In genomic region chr1:17053685-17054410, GRCh38 we compare ENCODE assay signal across 1 cellular context.
TF ChIP-seq lines count a peak whose summit lies in the region.

Gene SDHB, minus strand, starts transcription at chr1:17054032. Its CDS starts 13 bp downstream, at chr1:17054019.

TF ChIP-seq in GM12878, 131 proteins besides CTCF, POLR2A, EP300 and RAD21 (continued from another document):
- TF ChIP-seq REST (IDR thresholded peaks at IDR 0.05; ENCODE audit: low read depth, low read length), result no peak
- no peak for TF ChIP-seq SMARCA5 (IDR thresholded peaks at IDR 0.05)
- TF ChIP-seq MTA3 (IDR thresholded peaks at IDR 0.05; ENCODE audit: borderline replicate concordance, low read length), result no peak
- peak; percentile 54; the same call in 1 of the 2 replicates for TF ChIP-seq RAD51 (IDR thresholded peaks at IDR 0.05)
- no peak for TF ChIP-seq STAT1 (conservative IDR thresholded peaks at IDR 0.05)
- TF ChIP-seq GATAD2B (conservative IDR thresholded peaks at IDR 0.05; ENCODE audit: low read depth), result no peak
- TF ChIP-seq IKZF2 (IDR thresholded peaks at IDR 0.05), result no peak
- TF ChIP-seq POLR2AphosphoS2 (IDR thresholded peaks at IDR 0.05; ENCODE audit: low read depth, low read length), result peak; percentile 54; the same call in 1 of the 2 replicates
- no peak for TF ChIP-seq TCF3 (IDR thresholded peaks at IDR 0.05; ENCODE audit: borderline replicate concordance, insufficient read depth, low read depth, low read length)
- no peak for TF ChIP-seq NFYA (IDR thresholded peaks at IDR 0.05; ENCODE audit: borderline replicate concordance, low read depth, low read length)
- TF ChIP-seq CEBPB (IDR thresholded peaks at IDR 0.05; ENCODE audit: borderline replicate concordance in 1 of 2, low read depth in 2 of 2, low read length in 2 of 2), result no peak
- no peak for TF ChIP-seq STAT3 (IDR thresholded peaks at IDR 0.05; ENCODE audit: low read depth, low read length)
- no peak for TF ChIP-seq ZNF687 (IDR thresholded peaks at IDR 0.05)
- TF ChIP-seq KLF5 (IDR thresholded peaks at IDR 0.05; ENCODE audit: partially characterized antibody), result no peak
- TF ChIP-seq SUZ12 (IDR thresholded peaks at IDR 0.05; ENCODE audit: unreplicated experiment), result no peak
- TF ChIP-seq ATF7 (IDR thresholded peaks at IDR 0.05; ENCODE audit: low read depth), result peak; percentile 82
- TF ChIP-seq SP1 (IDR thresholded peaks at IDR 0.05; ENCODE audit: low read depth, low read length), result peak; percentile 50
- no peak for TF ChIP-seq ZZZ3 (IDR thresholded peaks at IDR 0.05; ENCODE audit: control insufficient read depth, insufficient read length, low read depth)
- TF ChIP-seq KAT2A (conservative IDR thresholded peaks at IDR 0.05; ENCODE audit: control insufficient read depth, low read depth, low read length), result no peak
- TF ChIP-seq, protein P1, sequence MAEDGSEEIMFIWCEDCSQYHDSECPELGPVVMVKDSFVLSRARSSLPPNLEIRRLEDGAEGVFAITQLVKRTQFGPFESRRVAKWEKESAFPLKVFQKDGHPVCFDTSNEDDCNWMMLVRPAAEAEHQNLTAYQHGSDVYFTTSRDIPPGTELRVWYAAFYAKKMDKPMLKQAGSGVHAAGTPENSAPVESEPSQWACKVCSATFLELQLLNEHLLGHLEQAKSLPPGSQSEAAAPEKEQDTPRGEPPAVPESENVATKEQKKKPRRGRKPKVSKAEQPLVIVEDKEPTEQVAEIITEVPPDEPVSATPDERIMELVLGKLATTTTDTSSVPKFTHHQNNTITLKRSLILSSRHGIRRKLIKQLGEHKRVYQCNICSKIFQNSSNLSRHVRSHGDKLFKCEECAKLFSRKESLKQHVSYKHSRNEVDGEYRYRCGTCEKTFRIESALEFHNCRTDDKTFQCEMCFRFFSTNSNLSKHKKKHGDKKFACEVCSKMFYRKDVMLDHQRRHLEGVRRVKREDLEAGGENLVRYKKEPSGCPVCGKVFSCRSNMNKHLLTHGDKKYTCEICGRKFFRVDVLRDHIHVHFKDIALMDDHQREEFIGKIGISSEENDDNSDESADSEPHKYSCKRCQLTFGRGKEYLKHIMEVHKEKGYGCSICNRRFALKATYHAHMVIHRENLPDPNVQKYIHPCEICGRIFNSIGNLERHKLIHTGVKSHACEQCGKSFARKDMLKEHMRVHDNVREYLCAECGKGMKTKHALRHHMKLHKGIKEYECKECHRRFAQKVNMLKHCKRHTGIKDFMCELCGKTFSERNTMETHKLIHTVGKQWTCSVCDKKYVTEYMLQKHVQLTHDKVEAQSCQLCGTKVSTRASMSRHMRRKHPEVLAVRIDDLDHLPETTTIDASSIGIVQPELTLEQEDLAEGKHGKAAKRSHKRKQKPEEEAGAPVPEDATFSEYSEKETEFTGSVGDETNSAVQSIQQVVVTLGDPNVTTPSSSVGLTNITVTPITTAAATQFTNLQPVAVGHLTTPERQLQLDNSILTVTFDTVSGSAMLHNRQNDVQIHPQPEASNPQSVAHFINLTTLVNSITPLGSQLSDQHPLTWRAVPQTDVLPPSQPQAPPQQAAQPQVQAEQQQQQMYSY (CRISPR knock-in tag; IDR thresholded peaks at IDR 0.05), result no peak
- TF ChIP-seq NFXL1 (IDR thresholded peaks at IDR 0.05; ENCODE audit: borderline replicate concordance), result no peak
- TF ChIP-seq PAX5 (IDR thresholded peaks at IDR 0.05; ENCODE audit: borderline replicate concordance, low read depth, low read length), result no peak
- no peak for TF ChIP-seq FOXM1 (IDR thresholded peaks at IDR 0.05; ENCODE audit: low read depth, low read length)
- TF ChIP-seq RELA (IDR thresholded peaks at IDR 0.05; ENCODE audit: borderline replicate concordance, partially characterized antibody), result no peak
- no peak for TF ChIP-seq RUNX3 (IDR thresholded peaks at IDR 0.05; ENCODE audit: low read length)
- TF ChIP-seq BRCA1 (IDR thresholded peaks at IDR 0.05; ENCODE audit: low read depth, low read length), result no peak
- TF ChIP-seq TBL1XR1 (IDR thresholded peaks at IDR 0.05; ENCODE audit: low read depth, low read length), result peak; percentile 57; the same call in 1 of the 2 replicates
- TF ChIP-seq NR2F1 (conservative IDR thresholded peaks at IDR 0.05), result peak; percentile 97
- TF ChIP-seq, protein P2, sequence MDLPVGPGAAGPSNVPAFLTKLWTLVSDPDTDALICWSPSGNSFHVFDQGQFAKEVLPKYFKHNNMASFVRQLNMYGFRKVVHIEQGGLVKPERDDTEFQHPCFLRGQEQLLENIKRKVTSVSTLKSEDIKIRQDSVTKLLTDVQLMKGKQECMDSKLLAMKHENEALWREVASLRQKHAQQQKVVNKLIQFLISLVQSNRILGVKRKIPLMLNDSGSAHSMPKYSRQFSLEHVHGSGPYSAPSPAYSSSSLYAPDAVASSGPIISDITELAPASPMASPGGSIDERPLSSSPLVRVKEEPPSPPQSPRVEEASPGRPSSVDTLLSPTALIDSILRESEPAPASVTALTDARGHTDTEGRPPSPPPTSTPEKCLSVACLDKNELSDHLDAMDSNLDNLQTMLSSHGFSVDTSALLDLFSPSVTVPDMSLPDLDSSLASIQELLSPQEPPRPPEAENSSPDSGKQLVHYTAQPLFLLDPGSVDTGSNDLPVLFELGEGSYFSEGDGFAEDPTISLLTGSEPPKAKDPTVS (IDR thresholded peaks at IDR 0.05; ENCODE audit: low read depth, low read length), result no peak
- no peak for TF ChIP-seq MYC (IDR thresholded peaks at IDR 0.05; ENCODE audit: insufficient read depth, insufficient read length, insufficient replicate concordance, low read length, severe bottlenecking)
- no peak; the same call in 1 of the 2 replicates for TF ChIP-seq NBN (IDR thresholded peaks at IDR 0.05)
- TF ChIP-seq CHD2 (IDR thresholded peaks at IDR 0.05; ENCODE audit: borderline replicate concordance, low read depth, low read length), result peak; percentile 72
- TF ChIP-seq MTA2 (IDR thresholded peaks at IDR 0.05; ENCODE audit: low read depth), result no peak
- no peak for TF ChIP-seq ZNF384 (IDR thresholded peaks at IDR 0.05; ENCODE audit: borderline replicate concordance, low read depth, low read length)
- no peak for TF ChIP-seq MLLT1 (IDR thresholded peaks at IDR 0.05)
- TF ChIP-seq NR2C1 (IDR thresholded peaks at IDR 0.05), result peak; percentile 93
- TF ChIP-seq BCL3 (IDR thresholded peaks at IDR 0.05; ENCODE audit: borderline replicate concordance, insufficient read depth, low read depth, low read length, poor library complexity, severe bottlenecking), result no peak
- TF ChIP-seq E4F1 (IDR thresholded peaks at IDR 0.05; ENCODE audit: borderline replicate concordance, partially characterized antibody), result peak; percentile 40
- peak; percentile 81 for TF ChIP-seq IKZF1 (conservative IDR thresholded peaks at IDR 0.05)
- TF ChIP-seq, protein P3, sequence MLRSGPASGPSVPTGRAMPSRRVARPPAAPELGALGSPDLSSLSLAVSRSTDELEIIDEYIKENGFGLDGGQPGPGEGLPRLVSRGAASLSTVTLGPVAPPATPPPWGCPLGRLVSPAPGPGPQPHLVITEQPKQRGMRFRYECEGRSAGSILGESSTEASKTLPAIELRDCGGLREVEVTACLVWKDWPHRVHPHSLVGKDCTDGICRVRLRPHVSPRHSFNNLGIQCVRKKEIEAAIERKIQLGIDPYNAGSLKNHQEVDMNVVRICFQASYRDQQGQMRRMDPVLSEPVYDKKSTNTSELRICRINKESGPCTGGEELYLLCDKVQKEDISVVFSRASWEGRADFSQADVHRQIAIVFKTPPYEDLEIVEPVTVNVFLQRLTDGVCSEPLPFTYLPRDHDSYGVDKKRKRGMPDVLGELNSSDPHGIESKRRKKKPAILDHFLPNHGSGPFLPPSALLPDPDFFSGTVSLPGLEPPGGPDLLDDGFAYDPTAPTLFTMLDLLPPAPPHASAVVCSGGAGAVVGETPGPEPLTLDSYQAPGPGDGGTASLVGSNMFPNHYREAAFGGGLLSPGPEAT (IDR thresholded peaks at IDR 0.05; ENCODE audit: low read depth), result peak; percentile 91
- no peak for TF ChIP-seq MEF2A (IDR thresholded peaks at IDR 0.05; ENCODE audit: insufficient read depth, low read depth, low read length)
- TF ChIP-seq CBX5 (IDR thresholded peaks at IDR 0.05; ENCODE audit: low read depth), result no peak
- TF ChIP-seq SUPT20H (IDR thresholded peaks at IDR 0.05; ENCODE audit: borderline replicate concordance, control insufficient read depth, low read depth, low read length), result no peak
